2 cellular contexts compared by ENCODE assay signal in the genomic region with DNA sequence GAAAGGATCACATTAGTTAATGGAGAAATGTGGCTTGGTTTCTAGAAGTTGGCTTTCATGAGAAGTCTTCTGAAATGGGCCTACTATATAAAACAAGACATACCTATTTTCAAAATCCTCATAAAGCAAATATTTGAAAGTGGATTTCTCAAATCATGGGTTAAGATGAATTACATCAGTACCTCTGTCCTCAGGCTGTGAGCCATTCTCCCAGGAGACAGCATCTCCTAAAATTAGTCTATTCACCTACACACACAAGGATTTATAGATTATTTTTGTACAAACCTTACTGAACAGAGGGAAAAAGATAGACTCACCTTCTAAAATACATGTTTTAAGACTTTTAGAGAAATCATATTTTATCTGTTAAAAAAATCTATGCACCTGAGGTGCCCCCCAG.
"Had no signal": no experiment of that assay in that cellular context is flagged by ENCODE, and none has a peak within 500 bp of the region (broad histone marks: within the 10 kb centered on the region; RNA-seq: fewer than 3 reads in every experiment).

No MANE protein-coding gene starts in this region.

- DNase-seq: GDM1, GF-D8 had no signal
